Comparison of ENCODE assay signal across 9 cellular contexts in genomic region chr6:167968091-167968490, GRCh38. TPM values are rescaled to one million over a fixed set of nuclear protein-coding genes. Genes with fewer than 3 reads are reported as not detected.
A peak's percentile ranks its signal among the peaks of the same experiment; 100 is the strongest.
DNase-seq lines count a peak whose midpoint lies in the region; ATAC-seq, FAIRE-seq and TF ChIP-seq lines count a peak whose summit lies in the region.
"Had no signal": no experiment of that assay in that cellular context is flagged by ENCODE, and none has a peak within 500 bp of the region (broad histone marks: within the 10 kb centered on the region; RNA-seq: fewer than 3 reads in every experiment).

No MANE protein-coding gene starts in this region.

- TF ChIP-seq CTCF in BE2C (IDR thresholded peaks at IDR 0.05; ENCODE audit: low read depth, low read length) (peak; percentile 70), GM23338 (conservative IDR thresholded peaks at IDR 0.05; ENCODE audit: low read depth in 2 of 2) (peak; percentile 87 to 92), VCaP (conservative IDR thresholded peaks at IDR 0.05) (peak; percentile 58), keratinocyte (optimal IDR thresholded peaks at IDR 0.05 in 1 of 3, IDR thresholded peaks at IDR 0.05 in 1 of 3, conservative IDR thresholded peaks at IDR 0.05 in 1 of 3; ENCODE audit: extremely low read depth in 1 of 3, insufficient read depth in 2 of 3, low read length in 3 of 3) (peak; percentile 55 to 64 (median 63))

- no peak for FAIRE-seq in keratinocyte (lab: Jason Lieb, UNC)

- H4K20me1 ChIP-seq in GM23338 (replicated peaks; ENCODE audit: insufficient read depth) (no peaks in the 10 kb centered on the region; the same call in 1 of the 2 replicates), keratinocyte (ENCODE audit: control insufficient read depth, extremely low read depth, insufficient read depth, low read length) (peaks cover 3% of the 10 kb centered on the region)

- no peak overlapping the region for H3K27ac ChIP-seq in GM23338 (ENCODE audit: low read depth)
- no peak overlapping the region for H3K27ac ChIP-seq in VCaP
- no peak overlapping the region for H3K27ac ChIP-seq in keratinocyte (ENCODE audit: control insufficient read depth, insufficient read depth, low read length)
- H3K27ac ChIP-seq in right cardiac atrium (ENCODE audit: low read length), result no peak overlapping the region

- peaks cover 7% of the 10 kb centered on the region for H3F3A ChIP-seq in GM23338 (replicated peaks; ENCODE audit: low read depth)

- no peak overlapping the region for H3K4me3 Mint-ChIP-seq in GM23338

- ATAC-seq in GM23338 (peak; percentile 84), HG03521 (IDR thresholded peaks at IDR 0.05; ENCODE audit: unreplicated experiment) (no peak), right cardiac atrium (no peak), HG03342 (IDR thresholded peaks at IDR 0.05; ENCODE audit: unreplicated experiment) (no peak)
- ATAC-seq: activated CD4-positive, CD25-positive, alpha-beta regulatory T cell treated with anti-CD3 and anti-CD28 coated beads, Interleukin-2, amount 50 U/mL, for 24 hours had no signal

- no peaks in the 10 kb centered on the region for H3K9me3 Mint-ChIP-seq in GM23338

- H3K4me2 ChIP-seq in GM23338, result no peak overlapping the region
- H3K4me2 ChIP-seq in keratinocyte (ENCODE audit: control insufficient read depth, extremely low read depth, insufficient read depth, low read depth, low read length), result no peak overlapping the region

- DNase-seq in BE2C (peak; percentile 54), GM23338 (ENCODE audit: low spot score) (peak; percentile 86), keratinocyte (ENCODE audit: low read depth, low spot score) (no peak), NCI-H526 treated with DMSO at 0.1 percent for 48 hours (lab: John Stamatoyannopoulos, UW) (no peak), right cardiac atrium (no peak)

- intact Hi-C loops in right cardiac atrium (cut with DNase I), result no loop called here

- H3K36me3 ChIP-seq in BE2C, result peaks cover 19% of the 10 kb centered on the region
- peaks cover 32% of the 10 kb centered on the region for H3K36me3 ChIP-seq in GM23338 (ENCODE audit: insufficient read depth)
- H3K36me3 ChIP-seq in keratinocyte (ENCODE audit: control insufficient read depth in 2 of 2, extremely low read depth in 1 of 2, insufficient read depth in 2 of 2, low read length in 2 of 2), result peaks cover 20 to 24% of the 10 kb centered on the region in 2 experiments

- H3K9me2 ChIP-seq in GM23338 (ENCODE audit: insufficient read depth), result no peaks in the 10 kb centered on the region

- H3K79me2 ChIP-seq in GM23338 (replicated peaks; ENCODE audit: insufficient read depth) (no peaks in the 10 kb centered on the region), keratinocyte (ENCODE audit: control insufficient read depth, insufficient read depth, low read length) (no peaks in the 10 kb centered on the region)

- H3K4me3 ChIP-seq in BE2C (ENCODE audit: low read depth, low read length), result no peak overlapping the region
- no peak overlapping the region for H3K4me3 ChIP-seq in GM23338
- H3K4me3 ChIP-seq in keratinocyte (ENCODE audit: control insufficient read depth in 2 of 3, extremely low read depth in 1 of 3, insufficient read depth in 2 of 3, low read depth in 1 of 3, low read length in 3 of 3), result no peak overlapping the region
- no peak overlapping the region for H3K4me3 ChIP-seq in right cardiac atrium (ENCODE audit: low read length)

- H2AFZ ChIP-seq in GM23338 (no peak overlapping the region), keratinocyte (ENCODE audit: control insufficient read depth, low read length) (no peak overlapping the region)

- no peaks in the 10 kb centered on the region for H3K9me1 ChIP-seq in keratinocyte (ENCODE audit: control insufficient read depth, extremely low read depth, insufficient read depth, low read length)

- H3K36me3 Mint-ChIP-seq in GM23338 (ENCODE audit: low read depth), result peaks cover 61% of the 10 kb centered on the region

- H3K27me3 Mint-ChIP-seq in GM23338 (ENCODE audit: insufficient read depth, low read depth, poor library complexity), result no peaks in the 10 kb centered on the region

- dilution Hi-C loops in keratinocyte (cut with MboI; ENCODE audit: extremely low pct_ligation_motif_present, low sequenced_read_pairs), result no loop called here

- H3K27ac Mint-ChIP-seq in GM23338, result no peak overlapping the region

- H3K4me1 Mint-ChIP-seq in GM23338, result peaks cover 12% of the 10 kb centered on the region

- no peaks in the 10 kb centered on the region for H3K27me3 ChIP-seq in BE2C
- no peaks in the 10 kb centered on the region for H3K27me3 ChIP-seq in GM23338 (ENCODE audit: insufficient read depth)
- H3K27me3 ChIP-seq in keratinocyte (ENCODE audit: control insufficient read depth, extremely low read depth, insufficient read depth, low read length), result no peaks in the 10 kb centered on the region
- H3K27me3 ChIP-seq in right cardiac atrium (ENCODE audit: control insufficient read depth, insufficient read depth), result no peaks in the 10 kb centered on the region

- no peaks in the 10 kb centered on the region for H3K9me3 ChIP-seq in BE2C
- no peaks in the 10 kb centered on the region for H3K9me3 ChIP-seq in keratinocyte (ENCODE audit: control insufficient read depth, low read depth, low read length)
- no peaks in the 10 kb centered on the region for H3K9me3 ChIP-seq in right cardiac atrium (ENCODE audit: control insufficient read depth, low read length)

- WGBS in right cardiac atrium, result 74% methylated on average over 6 of the region's 6 CpGs

- no peak overlapping the region for H3K9ac ChIP-seq in keratinocyte (ENCODE audit: control insufficient read depth, extremely low read depth, insufficient read depth, low read length)

- H3K4me1 ChIP-seq in BE2C (no peaks in the 10 kb centered on the region), GM23338 (ENCODE audit: insufficient read depth) (peaks cover 10% of the 10 kb centered on the region), keratinocyte (ENCODE audit: control insufficient read depth, extremely low read depth, insufficient read depth, low read length) (no peaks in the 10 kb centered on the region), right cardiac atrium (ENCODE audit: control insufficient read depth, insufficient read depth, low read length) (peaks cover 5% of the 10 kb centered on the region)

TF ChIP-seq in GM23338, 12 proteins besides CTCF, POLR2A, EP300 and RAD21 (continues in another document):
- no peak for TF ChIP-seq ZNF114 (CRISPR knock-in tag; IDR thresholded peaks at IDR 0.05)
- no peak for TF ChIP-seq EZH2 (IDR thresholded peaks at IDR 0.05; ENCODE audit: low read depth, unreplicated experiment)
- TF ChIP-seq CREB1 (CRISPR knock-in tag; IDR thresholded peaks at IDR 0.05; ENCODE audit: low read depth), result no peak
- TF ChIP-seq ETS1 (IDR thresholded peaks at IDR 0.05), result no peak
- TF ChIP-seq EZH2phosphoT487 (IDR thresholded peaks at IDR 0.05; ENCODE audit: unreplicated experiment), result no peak
- TF ChIP-seq POLR2AphosphoS5 (IDR thresholded peaks at IDR 0.05; ENCODE audit: low read depth), result no peak
- no peak for TF ChIP-seq STAT1 (IDR thresholded peaks at IDR 0.05; ENCODE audit: unreplicated experiment)
- no peak for TF ChIP-seq NANOG (IDR thresholded peaks at IDR 0.05; ENCODE audit: borderline replicate concordance)

RNA-seq across cellular contexts. Expression of gene KIF25, which starts 29.4 kb away (rescaled TPM):
- 0.28 TPM for polyA plus RNA-seq in BE2C (2012; ENCODE audit: insufficient read depth, insufficient read length, low read depth)
- total RNA-seq in GM23338 (2014; rRNA removed; shearing (Covaris generic)), result 0.69 and 1.5 TPM in 2 replicates
- 0.76 and 0.92 TPM in 2 replicates for polyA plus RNA-seq in GM23338 (2016; fragmentation: Nextera tagmentation; extraction: Ambion mirVana)
- polyA plus RNA-seq in keratinocyte, result not detected in 3 replicates
- polyA plus RNA-seq in keratinocyte (2011; ENCODE audit: low read depth), result not detected
- polyA plus RNA-seq in keratinocyte (2011; cell fraction: cytosol; rRNA removed), result not detected in 2 replicates
- polyA plus RNA-seq in keratinocyte (2011; cell fraction: nucleus; rRNA removed), result not detected in 2 replicates
- polyA plus RNA-seq in keratinocyte (2012; ENCODE audit: low replicate concordance), result not detected in 2 replicates
- not detected in 3 replicates for polyA minus RNA-seq in keratinocyte
- not detected for polyA minus RNA-seq in keratinocyte (2011; cell fraction: cytosol; rRNA and poly(A)+ RNA removed)
- polyA minus RNA-seq in keratinocyte (2011; cell fraction: nucleus; rRNA and poly(A)+ RNA removed), result not detected in 2 replicates
- under 1 TPM in 1 of 4 donors, not detected in 3; 0.29 TPM for total RNA-seq in right cardiac atrium
- 0.25 TPM for polyA plus RNA-seq in right cardiac atrium

Comparison
In these comparisons a context has a peak if more than half of its experiments do, and no peak if none do; other contexts are left out.
1. DNase-seq: peak in BE2C (single experiment) and GM23338 (single experiment); none in keratinocyte (single experiment), NCI-H526 treated with DMSO at 0.1 percent for 48 hours (single experiment) and right cardiac atrium (0 of 3).
2. Peak in every context shown above with its lines, with median percentiles within 50 percentile points of each other: CTCF ChIP-seq.